In the genomic region with DNA sequence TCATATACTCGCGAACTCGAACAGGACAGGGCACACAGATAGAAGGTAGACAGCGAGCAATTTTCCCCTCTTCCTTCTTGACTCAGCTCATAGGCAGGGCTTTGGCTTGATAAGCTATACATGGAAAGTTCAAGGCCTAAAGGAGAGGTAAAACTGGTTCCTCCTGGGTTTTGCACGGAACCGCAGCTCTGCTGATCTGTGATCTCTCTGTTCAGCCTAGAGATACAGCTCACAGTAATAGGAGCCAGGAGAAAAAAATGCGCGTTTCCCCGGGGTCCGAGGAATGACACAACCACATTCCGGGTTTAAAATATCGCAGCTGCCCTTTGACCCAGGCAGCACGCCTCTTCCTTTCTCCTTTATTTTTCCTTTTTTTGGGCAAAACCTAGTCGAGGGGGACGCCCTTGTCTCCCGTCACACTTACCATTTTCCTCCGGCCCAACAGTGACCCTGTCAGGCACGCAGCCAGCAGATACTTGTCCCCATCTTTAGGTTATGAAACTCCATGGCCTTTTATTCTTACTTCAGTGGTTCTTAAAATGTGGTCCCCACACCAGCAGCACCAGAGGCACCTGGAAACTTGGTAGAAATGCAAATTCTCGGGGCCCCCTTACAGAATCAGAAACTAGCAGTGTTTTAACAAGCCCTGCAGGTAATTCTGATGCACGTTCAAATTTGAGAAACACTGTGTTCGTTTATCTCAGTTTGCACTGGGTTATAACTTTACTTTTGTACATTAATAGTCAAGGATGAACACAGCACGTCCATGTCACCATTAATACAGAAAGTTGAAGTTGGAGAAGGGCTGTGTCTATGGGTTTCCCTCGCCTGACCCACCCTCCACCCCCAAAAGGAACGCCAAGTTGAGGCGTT, we compare ENCODE assay signal across 8 cellular contexts. TPM values are rescaled to one million over a fixed set of nuclear protein-coding genes. Genes with fewer than 3 reads are reported as not detected.
DNase-seq lines count a peak whose midpoint lies in the region; ATAC-seq and TF ChIP-seq lines count a peak whose summit lies in the region.

No MANE protein-coding gene starts in this region.

- intact Hi-C loops in heart left ventricle (cut with DNase I) (loop anchor here in 4 of 10 donors (2.0 to 10.0 kb wide), 4 partner anchors 96 to 296 kb away; a partner anchor contains a TSS), prostate gland (cut with DNase I) (loop anchor here (5.0 kb wide), 1 partner anchor 284 kb away; a partner anchor contains a TSS)

- H3K9me3 ChIP-seq in DOHH2 (ENCODE audit: control insufficient read depth, insufficient read depth, low read length): no peaks in the 10 kb centered on the region
- H3K9me3 ChIP-seq in heart left ventricle: no peaks in the 10 kb centered on the region
- no peaks in the 10 kb centered on the region for H3K9me3 ChIP-seq in prostate gland

- TF ChIP-seq CTCF in DOHH2 (IDR thresholded peaks at IDR 0.05; ENCODE audit: low read depth, low read length, poor library complexity, severe bottlenecking) (peak; percentile 1), heart left ventricle (IDR thresholded peaks at IDR 0.05) (no peak), prostate gland (IDR thresholded peaks at IDR 0.05) (no peak)

- peaks cover 53% of the 10 kb centered on the region for H3K36me3 Mint-ChIP-seq in activated T-helper 17 cell treated with anti-CD3 and anti-CD28 coated beads, Interleukin-2, amount 50 U/mL, for 72 hours (ENCODE audit: low read depth)

- H3K27ac Mint-ChIP-seq in activated T-helper 17 cell treated with anti-CD3 and anti-CD28 coated beads, Interleukin-2, amount 50 U/mL, for 72 hours: peak overlapping the region; percentile 100

- H3K27me3 Mint-ChIP-seq in activated T-helper 17 cell treated with anti-CD3 and anti-CD28 coated beads, Interleukin-2, amount 50 U/mL, for 72 hours: no peaks in the 10 kb centered on the region

- peaks cover 6% of the 10 kb centered on the region for H4K20me1 ChIP-seq in DOHH2 (ENCODE audit: control insufficient read depth, insufficient read depth, low read depth, low read length)

- H3K9me2 ChIP-seq in DOHH2 (replicated peaks; ENCODE audit: control insufficient read depth, low read length): no peaks in the 10 kb centered on the region

- peak overlapping the region; percentile 89 for H3K27ac ChIP-seq in DOHH2 (ENCODE audit: low read depth, low read length)
- H3K27ac ChIP-seq in heart left ventricle: peak overlapping the region; percentile 93 to 99 (median 96)
- peak overlapping the region; percentile 97 for H3K27ac ChIP-seq in prostate gland

- H3K4me1 ChIP-seq in DOHH2 (ENCODE audit: control insufficient read depth, low read length): peaks cover 44% of the 10 kb centered on the region
- peaks cover 8 to 39% (median 27%) of the 10 kb centered on the region in 12 donors for H3K4me1 ChIP-seq in heart left ventricle
- H3K4me1 ChIP-seq in prostate gland (replicated peaks): peaks cover 12% of the 10 kb centered on the region

- peaks cover 26% of the 10 kb centered on the region for H3F3A ChIP-seq in DOHH2 (ENCODE audit: control insufficient read depth, insufficient read depth)

- no peak for TF ChIP-seq POLR2A in heart left ventricle (IDR thresholded peaks at IDR 0.05)
- TF ChIP-seq POLR2A in prostate gland (IDR thresholded peaks at IDR 0.05): no peak

- peaks cover 37% of the 10 kb centered on the region for H3K4me1 Mint-ChIP-seq in activated T-helper 17 cell treated with anti-CD3 and anti-CD28 coated beads, Interleukin-2, amount 50 U/mL, for 72 hours

- H3K9me3 Mint-ChIP-seq in activated T-helper 17 cell treated with anti-CD3 and anti-CD28 coated beads, Interleukin-2, amount 50 U/mL, for 72 hours: no peaks in the 10 kb centered on the region

- WGBS in heart left ventricle, 4 donors: 15 to 23% (median 21%) methylated on average over 25 of the region's 25 CpGs
- WGBS in prostate gland: 29% methylated on average over 25 of the region's 25 CpGs

- DNase-seq in Jurkat, Clone E6-1 (ENCODE audit: low read depth, low spot score): no peak
- DNase-seq in heart left ventricle: peak; percentile 67 to 78 (median 72)
- DNase-seq in prostate gland (ENCODE audit: low spot score): no peak
- no peak for DNase-seq in iPS-NIHi11 (ENCODE audit: low spot score)

- peaks cover 24% of the 10 kb centered on the region for H3K36me3 ChIP-seq in DOHH2 (ENCODE audit: control insufficient read depth, low read length)
- H3K36me3 ChIP-seq in heart left ventricle: peaks cover 0 to 12% (median 0%) of the 10 kb centered on the region in 9 donors
- no peaks in the 10 kb centered on the region for H3K36me3 ChIP-seq in prostate gland

- ATAC-seq in activated T-helper 17 cell treated with anti-CD3 and anti-CD28 coated beads, Interleukin-2, amount 50 U/mL, for 72 hours (replicated peaks): no peak
- ATAC-seq in heart left ventricle: peak in 2 of 4 donors; percentile 4 to 13
- ATAC-seq in HG03025 (IDR thresholded peaks at IDR 0.05; ENCODE audit: low FRiP score, unreplicated experiment): no peak
- ATAC-seq in HG03457 (IDR thresholded peaks at IDR 0.05; ENCODE audit: unreplicated experiment): no peak

- H3K4me2 ChIP-seq in DOHH2 (ENCODE audit: low read length): peak overlapping the region; percentile 86

- peak overlapping the region; percentile 85 for H3K4me3 Mint-ChIP-seq in activated T-helper 17 cell treated with anti-CD3 and anti-CD28 coated beads, Interleukin-2, amount 50 U/mL, for 72 hours

- peaks cover 34% of the 10 kb centered on the region for H3K79me2 ChIP-seq in DOHH2 (ENCODE audit: control insufficient read depth, low read length)

- H3K4me3 ChIP-seq in DOHH2 (ENCODE audit: low read length) (peak overlapping the region; percentile 95), heart left ventricle (peak overlapping the region; percentile 65 to 100 (median 84)), prostate gland (peak overlapping the region; percentile 84 to 93)
- H3K4me3 ChIP-seq in Jurkat, Clone E6-1 (ENCODE audit: low read length): peak overlapping the region; percentile 94

- H3K27me3 ChIP-seq in DOHH2 (ENCODE audit: control insufficient read depth, low read length) (no peaks in the 10 kb centered on the region), heart left ventricle (no peaks in the 10 kb centered on the region), prostate gland (replicated peaks; ENCODE audit: insufficient read depth) (no peaks in the 10 kb centered on the region)

RNA-seq across cellular contexts. Expression of a gene that starts 1.5 kb away (rescaled TPM):
- 90.9 TPM for polyA plus RNA-seq in Jurkat, Clone E6-1 (2012; ENCODE audit: insufficient read depth, insufficient read length)
- total RNA-seq in activated T-helper 17 cell treated with anti-CD3 and anti-CD28 coated beads, Interleukin-2, amount 50 U/mL, for 72 hours: 100 to 1,000 TPM; 116 to 172 TPM
- total RNA-seq in heart left ventricle (10 to 100 TPM; 23.2 to 88.2 (median 26.7) TPM), prostate gland (10 to 100 TPM; 61.8 to 93.4 TPM)
- polyA plus RNA-seq in heart left ventricle: 10 to 100 TPM; 18.2 to 29.2 TPM

RNA-seq across cellular contexts. Expression of a gene that starts 14.8 kb away (rescaled TPM):
- 2,665 TPM for polyA plus RNA-seq in Jurkat, Clone E6-1 (2012; ENCODE audit: insufficient read depth, insufficient read length)
- total RNA-seq in activated T-helper 17 cell treated with anti-CD3 and anti-CD28 coated beads, Interleukin-2, amount 50 U/mL, for 72 hours: 1,000 to 10,000 TPM; 1,686 to 2,077 TPM
- total RNA-seq in heart left ventricle: 1,000 to 10,000 TPM in 1 of 9 donors, 100 to 1,000 TPM in 8; 698 to 1,018 (median 826) TPM
- polyA plus RNA-seq in heart left ventricle: 1,000 to 10,000 TPM; 1,964 to 2,300 TPM
- 1,000 to 10,000 TPM; 1,006 to 2,029 TPM for total RNA-seq in prostate gland

RNA-seq across cellular contexts. Expression of a gene that starts 43.2 kb away (rescaled TPM):
- polyA plus RNA-seq in Jurkat, Clone E6-1 (2012; ENCODE audit: insufficient read depth, insufficient read length): 30.7 TPM
- 10 to 100 TPM; 28.1 to 37.1 TPM for total RNA-seq in activated T-helper 17 cell treated with anti-CD3 and anti-CD28 coated beads, Interleukin-2, amount 50 U/mL, for 72 hours
- total RNA-seq in heart left ventricle (10 to 100 TPM in 2 of 9 donors, 1 to 10 TPM in 7; 6.7 to 11.1 (median 8.3) TPM), prostate gland (10 to 100 TPM; 21.9 to 23.3 TPM)
- polyA plus RNA-seq in heart left ventricle: 10 to 100 TPM in 1 of 2 donors, 1 to 10 TPM in 1; 9.7 to 10.9 TPM

Comparison
In these comparisons a context has a peak if more than half of its experiments do, and no peak if none do; other contexts are left out.
1. DNase-seq: peak in heart left ventricle (5 of 5); none in Jurkat, Clone E6-1 (single experiment), prostate gland (single experiment) and iPS-NIHi11 (single experiment).
2. Peak in every context shown above with its lines, with median percentiles within 50 percentile points of each other: H3K27ac ChIP-seq and H3K4me3 ChIP-seq.